In genomic region chr3:107825556-107825955, GRCh38 we compare ENCODE assay signal across 11 cellular contexts.
"Had no signal": no experiment of that assay in that cellular context is flagged by ENCODE, and none has a peak within 500 bp of the region (broad histone marks: within the 10 kb centered on the region; RNA-seq: fewer than 3 reads in every experiment).

No MANE protein-coding gene starts in this region.

- H3K36me3 ChIP-seq: pancreas, thyroid gland had no signal

- H3K4me1 ChIP-seq: pancreas had no signal

- H3K9me3 ChIP-seq: pancreas, thyroid gland had no signal

- H3K36me3 Mint-ChIP-seq: naive B cell; stimulated activated effector memory CD8-positive, alpha-beta T cell treated with anti-CD3 and anti-CD28 coated beads, Interleukin-12 subunit alpha, Interleukin-12 subunit beta, amount 100 ng/mL, for 72 hours had no signal

- H3K27me3 ChIP-seq: pancreas, thyroid gland had no signal

- DNase-seq: activated CD4-positive, alpha-beta T cell treated with anti-CD3 and anti-CD28 coated beads, Interleukin-2, amount 50 U/mL, for 1 hour; activated naive CD4-positive, alpha-beta T cell treated with anti-CD3 and anti-CD28 coated beads, Interleukin-2, amount 50 U/mL, for 16 hours; activated T-cell treated with anti-CD3 and anti-CD28 coated beads for 4 hours; dermis blood vessel endothelial cell; effector memory CD8-positive, alpha-beta T cell; naive B cell; pancreas; thyroid gland had no signal

- H3K9me3 Mint-ChIP-seq: effector memory CD8-positive, alpha-beta T cell; stimulated activated effector memory CD8-positive, alpha-beta T cell treated with anti-CD3 and anti-CD28 coated beads, Interleukin-12 subunit alpha, Interleukin-12 subunit beta, amount 100 ng/mL, for 72 hours had no signal

- H3K27ac ChIP-seq: pancreas, thyroid gland had no signal

- H3K4me3 Mint-ChIP-seq: effector memory CD8-positive, alpha-beta T cell; naive B cell; stimulated activated effector memory CD8-positive, alpha-beta T cell treated with anti-CD3 and anti-CD28 coated beads, Interleukin-12 subunit alpha, Interleukin-12 subunit beta, amount 100 ng/mL, for 72 hours had no signal

- H3K4me1 Mint-ChIP-seq: naive B cell; stimulated activated effector memory CD8-positive, alpha-beta T cell treated with anti-CD3 and anti-CD28 coated beads, Interleukin-12 subunit alpha, Interleukin-12 subunit beta, amount 100 ng/mL, for 72 hours had no signal

- H3K27ac Mint-ChIP-seq: stimulated activated effector memory CD8-positive, alpha-beta T cell treated with anti-CD3 and anti-CD28 coated beads, Interleukin-12 subunit alpha, Interleukin-12 subunit beta, amount 100 ng/mL, for 72 hours had no signal

- H3K4me3 ChIP-seq: pancreas, thyroid gland had no signal

- ATAC-seq: activated CD4-positive, CD25-positive, alpha-beta regulatory T cell treated with anti-CD3 and anti-CD28 coated beads, Interleukin-2, amount 50 U/mL, for 24 hours; effector memory CD8-positive, alpha-beta T cell; left lobe of liver; pancreas had no signal
